12 cellular contexts compared by ENCODE assay signal in genomic region chr1:40003156-40004093, GRCh38. TPM values are rescaled to one million over a fixed set of nuclear protein-coding genes. Genes with fewer than 3 reads are reported as not detected.
DNase-seq lines count a peak whose midpoint lies in the region; ATAC-seq lines count a peak whose summit lies in the region.
"Had no signal": no experiment of that assay in that cellular context is flagged by ENCODE, and none has a peak within 500 bp of the region (broad histone marks: within the 10 kb centered on the region; RNA-seq: fewer than 3 reads in every experiment).

No MANE protein-coding gene starts in this region.

- no peak overlapping the region for H3K4me3 Mint-ChIP-seq in stimulated activated effector memory CD8-positive, alpha-beta T cell treated with anti-CD3 and anti-CD28 coated beads, Interleukin-12 subunit alpha, Interleukin-12 subunit beta, amount 100 ng/mL, for 72 hours
- H3K4me3 Mint-ChIP-seq: naive thymus-derived CD8-positive, alpha-beta T cell had no signal

- peak; percentile 39 for DNase-seq in NAMALWA (ENCODE audit: low spot score)
- DNase-seq in stimulated activated effector memory CD8-positive, alpha-beta T cell treated with anti-CD3 and anti-CD28 coated beads, Interleukin-12 subunit alpha, Interleukin-12 subunit beta, amount 100 ng/mL, for 72 hours (ENCODE audit: low spot score in 2 of 2): no peak
- no peak for DNase-seq in cerebellum (ENCODE audit: low spot score)
- DNase-seq in NCI-H1105 treated with DMSO at 0.1 percent for 48 hours (lab: John Stamatoyannopoulos, UW): no peak
- no peak for DNase-seq in activated naive CD4-positive, alpha-beta T cell treated with anti-CD3 and anti-CD28 coated beads, Interleukin-2, amount 50 U/mL, for 72 hours (ENCODE audit: low spot score in 2 of 2)
- DNase-seq: anterior cingulate cortex; foreskin keratinocyte; kidney glomerular epithelial cell; naive thymus-derived CD8-positive, alpha-beta T cell; NCI-H345 had no signal

- H3K9me3 Mint-ChIP-seq in stimulated activated effector memory CD8-positive, alpha-beta T cell treated with anti-CD3 and anti-CD28 coated beads, Interleukin-12 subunit alpha, Interleukin-12 subunit beta, amount 100 ng/mL, for 72 hours: peaks cover 2% of the 10 kb centered on the region
- no peaks in the 10 kb centered on the region for H3K9me3 Mint-ChIP-seq in activated naive CD4-positive, alpha-beta T cell treated with anti-CD3 and anti-CD28 coated beads, Interleukin-2, amount 50 U/mL, for 72 hours

- no peaks in the 10 kb centered on the region for H3K36me3 Mint-ChIP-seq in stimulated activated effector memory CD8-positive, alpha-beta T cell treated with anti-CD3 and anti-CD28 coated beads, Interleukin-12 subunit alpha, Interleukin-12 subunit beta, amount 100 ng/mL, for 72 hours
- no peaks in the 10 kb centered on the region for H3K36me3 Mint-ChIP-seq in activated naive CD4-positive, alpha-beta T cell treated with anti-CD3 and anti-CD28 coated beads, Interleukin-2, amount 50 U/mL, for 72 hours
- H3K36me3 Mint-ChIP-seq: naive thymus-derived CD8-positive, alpha-beta T cell had no signal

- H3K4me1 Mint-ChIP-seq in stimulated activated effector memory CD8-positive, alpha-beta T cell treated with anti-CD3 and anti-CD28 coated beads, Interleukin-12 subunit alpha, Interleukin-12 subunit beta, amount 100 ng/mL, for 72 hours: peaks cover 12% of the 10 kb centered on the region

- peak; percentile 42 for ATAC-seq in GM18868 (IDR thresholded peaks at IDR 0.05; ENCODE audit: unreplicated experiment)
- peak; percentile 65 for ATAC-seq in HG02588 (IDR thresholded peaks at IDR 0.05; ENCODE audit: unreplicated experiment)
- no peak for ATAC-seq in stimulated activated effector memory CD8-positive, alpha-beta T cell treated with anti-CD3 and anti-CD28 coated beads, Interleukin-12 subunit alpha, Interleukin-12 subunit beta, amount 100 ng/mL, for 72 hours
- no peak for ATAC-seq in activated naive CD4-positive, alpha-beta T cell treated with anti-CD3 and anti-CD28 coated beads, Interleukin-2, amount 50 U/mL, for 72 hours
- ATAC-seq: foreskin keratinocyte; naive thymus-derived CD8-positive, alpha-beta T cell had no signal

- H3K27ac Mint-ChIP-seq in stimulated activated effector memory CD8-positive, alpha-beta T cell treated with anti-CD3 and anti-CD28 coated beads, Interleukin-12 subunit alpha, Interleukin-12 subunit beta, amount 100 ng/mL, for 72 hours: peak overlapping the region; percentile 13
- no peak overlapping the region for H3K27ac Mint-ChIP-seq in activated naive CD4-positive, alpha-beta T cell treated with anti-CD3 and anti-CD28 coated beads, Interleukin-2, amount 50 U/mL, for 72 hours

RNA-seq across cellular contexts. Expression of gene CAP1, which starts 37.1 kb away (rescaled TPM):
- total RNA-seq in cerebellum: 78.8 TPM
- total RNA-seq in activated naive CD4-positive, alpha-beta T cell treated with anti-CD3 and anti-CD28 coated beads, Interleukin-2, amount 50 U/mL, for 72 hours: 100 to 1,000 TPM; 578 to 634 TPM

RNA-seq across cellular contexts. Expression of gene MFSD2A, which starts 48.5 kb away (rescaled TPM):
- 18.9 TPM for total RNA-seq in cerebellum
- 1 to 10 TPM; 2.6 to 7.1 TPM for total RNA-seq in activated naive CD4-positive, alpha-beta T cell treated with anti-CD3 and anti-CD28 coated beads, Interleukin-2, amount 50 U/mL, for 72 hours

Comparison
In these comparisons a context has a peak if more than half of its experiments do, and no peak if none do; other contexts are left out.
1. ATAC-seq: peak in GM18868 (single experiment) and HG02588 (single experiment); none in stimulated activated effector memory CD8-positive, alpha-beta T cell treated with anti-CD3 and anti-CD28 coated beads, Interleukin-12 subunit alpha, Interleukin-12 subunit beta, amount 100 ng/mL, for 72 hours (single experiment) and activated naive CD4-positive, alpha-beta T cell treated with anti-CD3 and anti-CD28 coated beads, Interleukin-2, amount 50 U/mL, for 72 hours (0 of 2).